ENCODE assay signal across 9 cellular contexts in genomic region chr20:34390769-34391447, GRCh38. TPM values are rescaled to one million over a fixed set of nuclear protein-coding genes. Genes with fewer than 3 reads are reported as not detected.
DNase-seq lines count a peak whose midpoint lies in the region; ATAC-seq and TF ChIP-seq lines count a peak whose summit lies in the region.
"Had no signal": no experiment of that assay in that cellular context is flagged by ENCODE, and none has a peak within 500 bp of the region (broad histone marks: within the 10 kb centered on the region; RNA-seq: fewer than 3 reads in every experiment).

No MANE protein-coding gene starts in this region.

- peaks cover 0 to 35% (median 15%) of the 10 kb centered on the region in 4 donors for H3K36me3 ChIP-seq in upper lobe of left lung

- H3K4me3 ChIP-seq in upper lobe of left lung, result no peak overlapping the region

- peak; percentile 22 for DNase-seq in AG08396 (ENCODE audit: low spot score)
- peak; percentile 84 for DNase-seq in LoVo (ENCODE audit: low spot score)
- no peak for DNase-seq in activated naive CD4-positive, alpha-beta T cell treated with anti-CD3 and anti-CD28 coated beads, Interleukin-2, amount 50 U/mL, for 72 hours (ENCODE audit: low spot score in 2 of 2)
- peak; percentile 51 to 90 for DNase-seq in lung microvascular endothelial cell (ENCODE audit: low read depth in 2 of 2)
- DNase-seq in upper lobe of left lung, result peak in 1 of 2 donors; percentile 53
- no peak for DNase-seq in GM19240 (ENCODE audit: insufficient read length, low spot score)
- no peak for DNase-seq in NCI-H748 treated with DMSO at 0.1 percent for 48 hours (lab: John Stamatoyannopoulos, UW)
- no peak for DNase-seq in NOMO-1 (lab: John Stamatoyannopoulos, UW; ENCODE audit: unreplicated experiment in 2 of 2)

- peak; percentile 63 to 77 for ATAC-seq in activated naive CD4-positive, alpha-beta T cell treated with anti-CD3 and anti-CD28 coated beads, Interleukin-2, amount 50 U/mL, for 72 hours
- ATAC-seq in upper lobe of left lung (ENCODE audit: low FRiP score in 2 of 2), result peak; percentile 53 to 87

- peaks cover 0 to 4% of the 10 kb centered on the region in 2 donors for H3K36me3 Mint-ChIP-seq in activated naive CD4-positive, alpha-beta T cell treated with anti-CD3 and anti-CD28 coated beads, Interleukin-2, amount 50 U/mL, for 72 hours

- H3K4me1 ChIP-seq in upper lobe of left lung, result peaks cover 9 to 39% (median 21%) of the 10 kb centered on the region in 4 donors

- no peak for TF ChIP-seq CTCF in upper lobe of left lung (IDR thresholded peaks at IDR 0.05)

- no peaks in the 10 kb centered on the region for H3K9me3 Mint-ChIP-seq in activated naive CD4-positive, alpha-beta T cell treated with anti-CD3 and anti-CD28 coated beads, Interleukin-2, amount 50 U/mL, for 72 hours

- TF ChIP-seq POLR2A in upper lobe of left lung (IDR thresholded peaks at IDR 0.05), result no peak

- no peaks in the 10 kb centered on the region for H3K27me3 ChIP-seq in upper lobe of left lung

- WGBS in upper lobe of left lung, 2 donors, result 45 to 69% methylated on average over 13 of the region's 13 CpGs

- no peak for TF ChIP-seq EP300 in upper lobe of left lung (IDR thresholded peaks at IDR 0.05)

- H3K9me3 ChIP-seq in upper lobe of left lung, result no peaks in the 10 kb centered on the region

- H3K27ac Mint-ChIP-seq in activated naive CD4-positive, alpha-beta T cell treated with anti-CD3 and anti-CD28 coated beads, Interleukin-2, amount 50 U/mL, for 72 hours, result peak overlapping the region in 1 of 2 donors; percentile 44
- H3K27ac Mint-ChIP-seq: activated naive CD8-positive, alpha-beta T cell had no signal

- H3K27ac ChIP-seq in upper lobe of left lung, result no peak overlapping the region

RNA-seq across cellular contexts. Expression of gene ITCH, which starts 27.8 kb away (rescaled TPM):
- total RNA-seq in activated naive CD4-positive, alpha-beta T cell treated with anti-CD3 and anti-CD28 coated beads, Interleukin-2, amount 50 U/mL, for 72 hours, result 10 to 100 TPM; 37.4 to 49.5 TPM
- total RNA-seq in lung microvascular endothelial cell, result 38.6 and 55.2 TPM in 2 replicates
- total RNA-seq in upper lobe of left lung, result 10 to 100 TPM; 26.6 to 57.2 (median 45.5) TPM

Comparison
In these comparisons a context has a peak if more than half of its experiments do, and no peak if none do; other contexts are left out.
1. DNase-seq: peak in AG08396 (single experiment), LoVo (single experiment) and lung microvascular endothelial cell (2 of 2); none in activated naive CD4-positive, alpha-beta T cell treated with anti-CD3 and anti-CD28 coated beads, Interleukin-2, amount 50 U/mL, for 72 hours (0 of 2), GM19240 (single experiment), NCI-H748 treated with DMSO at 0.1 percent for 48 hours (single experiment) and NOMO-1 (0 of 2).